In the genomic region with DNA sequence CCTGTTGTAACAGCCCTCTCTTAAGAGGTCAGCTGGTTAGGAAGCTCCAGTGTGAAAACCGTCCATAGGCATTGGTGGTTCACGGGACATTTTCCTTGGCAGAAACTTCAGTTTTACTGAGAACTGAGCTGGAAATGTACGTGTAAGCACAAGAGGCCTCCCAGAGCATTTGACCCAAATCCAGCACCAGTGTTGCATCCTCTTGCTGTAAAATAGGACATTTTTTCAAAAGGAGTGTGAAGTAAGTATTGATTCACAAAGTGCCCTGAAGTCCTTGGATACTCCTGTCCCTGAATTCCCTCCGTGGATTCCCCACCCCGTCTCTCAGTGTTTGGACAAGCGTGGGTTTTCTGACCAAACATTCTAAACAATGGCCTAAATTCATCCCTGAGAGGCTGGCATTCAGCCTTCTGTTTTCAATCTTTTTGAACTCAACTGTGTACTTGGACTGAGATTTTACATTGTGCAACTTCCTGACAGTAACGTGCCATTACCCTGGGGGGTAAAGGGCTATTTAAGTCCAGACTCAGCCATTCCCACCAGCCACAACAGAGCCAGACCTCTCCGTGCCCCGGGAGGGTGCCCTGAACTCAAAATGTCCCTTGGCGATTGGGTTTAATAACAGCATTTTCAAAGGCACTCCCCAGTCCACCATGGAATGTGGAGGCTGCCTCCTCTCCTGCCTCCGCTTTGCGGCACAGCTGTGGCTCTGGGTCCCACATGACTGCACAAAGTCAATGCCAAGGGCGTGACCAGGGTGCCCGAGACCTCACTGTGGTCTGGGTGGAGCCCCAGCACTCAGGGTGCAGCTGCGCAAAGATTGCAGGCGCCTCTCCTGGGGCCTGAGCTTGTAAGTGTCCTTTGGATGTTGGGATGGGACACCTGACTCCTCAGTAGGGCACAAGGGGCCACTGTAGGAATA, we compare ENCODE assay signal across 15 cellular contexts.
DNase-seq lines count a peak whose midpoint lies in the region; ATAC-seq, FAIRE-seq and TF ChIP-seq lines count a peak whose summit lies in the region.
"Had no signal": no experiment of that assay in that cellular context is flagged by ENCODE, and none has a peak within 500 bp of the region (broad histone marks: within the 10 kb centered on the region; RNA-seq: fewer than 3 reads in every experiment).

No MANE protein-coding gene starts in this region.

- WGBS in H1 (ENCODE audit: extremely low coverage in 1 of 2, insufficient coverage in 1 of 2, insufficient read length in 1 of 2, insufficient replicate concordance in 2 of 2, low coverage in 1 of 2, low lambda C conversion rate in 2 of 2, missing lambda C conversion rate in 1 of 2), 2 experiments = 88% methylated on average over 16 of the region's 16 CpGs; no CpG with 5 or more reads in 1 of the 2 experiments
- 28 to 38% methylated on average over 13 to 16 of the region's 16 CpGs for WGBS in thyroid gland, 2 donors

- FAIRE-seq in H1 (lab: Jason Lieb, UNC) = no peak
- FAIRE-seq: G401.6, GM19239, small intestine had no signal

- no peak overlapping the region for H3K56ac ChIP-seq in H1 (replicated peaks; ENCODE audit: insufficient read length, low read depth, low read length)

- no peaks in the 10 kb centered on the region for H4K20me1 ChIP-seq in H1 (replicated peaks in 1 of 2; ENCODE audit: control insufficient read depth in 1 of 2, insufficient read depth in 2 of 2, low read length in 2 of 2)

- no peak overlapping the region for H2BK15ac ChIP-seq in H1 (ENCODE audit: low read length)

- H2AK5ac ChIP-seq in H1 (ENCODE audit: low read depth, low read length) = no peak overlapping the region; the same call in 1 of the 2 replicates

- no peak for TF ChIP-seq EP300 in H1 (IDR thresholded peaks at IDR 0.05; ENCODE audit: borderline replicate concordance in 1 of 2, low read depth in 2 of 2, low read length in 2 of 2)

- H4K91ac ChIP-seq in H1 (replicated peaks; ENCODE audit: insufficient read length, low read length) = no peak overlapping the region

- no peaks in the 10 kb centered on the region for H3K79me2 ChIP-seq in H1 (ENCODE audit: control insufficient read depth in 1 of 2, insufficient read depth in 2 of 2, low read length in 2 of 2)

- H2BK120ac ChIP-seq in H1 (replicated peaks; ENCODE audit: low read depth, low read length) = no peak overlapping the region

- H3K9me3 ChIP-seq in H1 (ENCODE audit: insufficient read depth in 2 of 2, low read depth in 1 of 2, low read length in 1 of 2) = no peaks in the 10 kb centered on the region
- H3K9me3 ChIP-seq in lower lobe of right lung = no peaks in the 10 kb centered on the region
- no peaks in the 10 kb centered on the region for H3K9me3 ChIP-seq in thyroid gland

- no peak overlapping the region for H3K23ac ChIP-seq in H1 (ENCODE audit: insufficient read length)

- peak; percentile 29 to 56 for ATAC-seq in lower lobe of right lung

- POLR2A ChIA-PET in H1 (lab: Charles Lee; ENCODE audit: partially characterized antibody) = no interaction called here

- no peak overlapping the region for H3K27ac ChIP-seq in H1 (ENCODE audit: low read depth, low read length)
- peak overlapping the region; percentile 25 for H3K27ac ChIP-seq in lower lobe of right lung
- H3K27ac ChIP-seq in thyroid gland = peak overlapping the region; percentile 56 to 67 (median 59)
- H3K27ac ChIP-seq: 22Rv1 had no signal

- H3K18ac ChIP-seq in H1 (ENCODE audit: extremely low read depth, low read length) = no peak overlapping the region

- no peak for TF ChIP-seq RAD21 in H1 (IDR thresholded peaks at IDR 0.05 in 1 of 2, conservative IDR thresholded peaks at IDR 0.05 in 1 of 2; ENCODE audit: low read depth in 2 of 2, low read length in 2 of 2)

- no peak overlapping the region for H4K5ac ChIP-seq in H1 (ENCODE audit: insufficient read length, low read depth, low read length)

- no peak overlapping the region for H2BK12ac ChIP-seq in H1 (ENCODE audit: low read depth, low read length)

- H3K4me2 ChIP-seq in H1 (ENCODE audit: insufficient read depth in 1 of 2, low read depth in 2 of 2, low read length in 2 of 2) = no peak overlapping the region

- H3K14ac ChIP-seq in H1 (ENCODE audit: insufficient read length) = no peak overlapping the region

- no peaks in the 10 kb centered on the region for H3K36me3 ChIP-seq in H1 (ENCODE audit: control insufficient read depth in 2 of 4, insufficient read depth in 4 of 4, low read length in 3 of 4)
- no peaks in the 10 kb centered on the region for H3K36me3 ChIP-seq in lower lobe of right lung
- no peaks in the 10 kb centered on the region for H3K36me3 ChIP-seq in thyroid gland

- H3K4me1 ChIP-seq in H1 (replicated peaks in 1 of 4; ENCODE audit: control insufficient read depth in 3 of 4, insufficient read depth in 4 of 4, low read length in 3 of 4) (no peaks in the 10 kb centered on the region), lower lobe of right lung (peaks cover 16% of the 10 kb centered on the region), thyroid gland (peaks cover 8 to 17% of the 10 kb centered on the region in 2 donors)

- H3K27me3 ChIP-seq in H1 (replicated peaks in 1 of 4; ENCODE audit: control insufficient read depth in 3 of 4, extremely low read depth in 1 of 4, insufficient read depth in 3 of 4, low read length in 3 of 4) (no peaks in the 10 kb centered on the region), lower lobe of right lung (ENCODE audit: low read depth) (no peaks in the 10 kb centered on the region), thyroid gland (no peaks in the 10 kb centered on the region)

- H2BK20ac ChIP-seq in H1 (ENCODE audit: low read length) = no peak overlapping the region

- TF ChIP-seq POLR2A in H1 (IDR thresholded peaks at IDR 0.05; ENCODE audit: control extremely low read depth in 1 of 2, low read depth in 2 of 2, low read length in 2 of 2) = no peak
- TF ChIP-seq POLR2A in thyroid gland (IDR thresholded peaks at IDR 0.05) = no peak

- TF ChIP-seq CTCF in H1 (IDR thresholded peaks at IDR 0.05; ENCODE audit: control extremely low read depth in 1 of 3, insufficient read depth in 1 of 3, low read depth in 1 of 3, low read length in 3 of 3) = no peak
- no peak for TF ChIP-seq CTCF in lower lobe of right lung (IDR thresholded peaks at IDR 0.05)
- TF ChIP-seq CTCF in thyroid gland (IDR thresholded peaks at IDR 0.05) = no peak

- CTCF ChIA-PET in H1 (lab: Charles Lee; ENCODE audit: partially characterized antibody) = interaction anchor here (1.2 kb wide), 1 partner anchor 9 kb away, joined by 4 read pairs; no protein-coding TSS in a partner anchor

- no peaks in the 10 kb centered on the region for H3K23me2 ChIP-seq in H1 (ENCODE audit: low read depth, low read length)

- no peak overlapping the region for H2AFZ ChIP-seq in H1 (ENCODE audit: low read length)

- intact Hi-C loops in lower lobe of right lung (cut with DNase I) (no loop called here), thyroid gland (cut with DNase I) (no loop called here)

- peak overlapping the region; percentile 29; the same call in 1 of the 2 replicates for H4K8ac ChIP-seq in H1 (ENCODE audit: extremely low read depth, insufficient read depth, low read length)

- H2BK5ac ChIP-seq in H1 (ENCODE audit: low read depth, low read length) = no peak overlapping the region

- no peak overlapping the region for H3K4ac ChIP-seq in H1 (replicated peaks; ENCODE audit: insufficient read length, low read depth, low read length)

- H3K9ac ChIP-seq in H1 (replicated peaks in 1 of 4; ENCODE audit: extremely low read depth in 1 of 4, low read depth in 3 of 4, low read length in 3 of 4) = no peak overlapping the region

- H3K79me1 ChIP-seq in H1 (ENCODE audit: low read depth, low read length) = no peaks in the 10 kb centered on the region

- DNase-seq in DMS153 (lab: John Stamatoyannopoulos, UW) (peak; percentile 65), DMS153 treated with DMSO at 0.1 percent for 48 hours (lab: John Stamatoyannopoulos, UW; ENCODE audit: unreplicated experiment) (no peak), H1 (ENCODE audit: low read depth in 1 of 2, low spot score in 2 of 2) (no peak), lower lobe of right lung (no peak), thyroid gland (peak; percentile 58 to 60), NCI-H2029 treated with DMSO at 0.1 percent for 48 hours (lab: John Stamatoyannopoulos, UW) (no peak), iPS-NIHi11 (ENCODE audit: low spot score) (no peak)
- no peak for DNase-seq in activated T-cell treated with anti-CD3 and anti-CD28 coated beads, Interleukin-2, amount 50 U/mL, for 48 hours
- DNase-seq: central memory CD4-positive, alpha-beta T cell; immature natural killer cell; small intestine; stimulated activated naive CD4-positive, alpha-beta T cell treated with Interleukin-2 at 50 U/mL for 16 hours had no signal

- H3K4me3 ChIP-seq in H1 (ENCODE audit: extremely low read depth in 1 of 4, insufficient read depth in 2 of 4, low read depth in 3 of 4, low read length in 4 of 4) (no peak overlapping the region), lower lobe of right lung (no peak overlapping the region), thyroid gland (replicated peaks in 1 of 3) (no peak overlapping the region)

TF ChIP-seq in H1, 55 proteins besides CTCF, POLR2A, EP300 and RAD21:
- TF ChIP-seq CBX5 (IDR thresholded peaks at IDR 0.05; ENCODE audit: low read depth, low read length) (no peak), SAP30 (IDR thresholded peaks at IDR 0.05; ENCODE audit: insufficient read depth, insufficient replicate concordance, low read length) (no peak), SUZ12 (IDR thresholded peaks at IDR 0.05; ENCODE audit: low read length) (no peak), POU5F1 (IDR thresholded peaks at IDR 0.05; ENCODE audit: low read depth, low read length) (no peak), MAX (IDR thresholded peaks at IDR 0.05) (no peak), CREB1 (IDR thresholded peaks at IDR 0.05) (no peak), TCF12 (IDR thresholded peaks at IDR 0.05; ENCODE audit: low read depth, low read length) (no peak), RBBP5 (IDR thresholded peaks at IDR 0.05; ENCODE audit: borderline replicate concordance, low read depth, low read length) (no peak), NRF1 (IDR thresholded peaks at IDR 0.05; ENCODE audit: low read depth, low read length) (no peak), GTF2F1 (IDR thresholded peaks at IDR 0.05; ENCODE audit: borderline replicate concordance, low read depth, low read length) (no peak)
TF ChIP-seq in H1: peak in this region for 0.

Comparison
In these comparisons a context has a peak if more than half of its experiments do, and no peak if none do; other contexts are left out.
1. DNase-seq: peak in DMS153 (single experiment) and thyroid gland (2 of 2); none in DMS153 treated with DMSO at 0.1 percent for 48 hours (single experiment), H1 (0 of 2), lower lobe of right lung (single experiment), NCI-H2029 treated with DMSO at 0.1 percent for 48 hours (single experiment), iPS-NIHi11 (single experiment) and activated T-cell treated with anti-CD3 and anti-CD28 coated beads, Interleukin-2, amount 50 U/mL, for 48 hours (0 of 2).